29 cellular contexts compared by ENCODE assay signal in the genomic region with DNA sequence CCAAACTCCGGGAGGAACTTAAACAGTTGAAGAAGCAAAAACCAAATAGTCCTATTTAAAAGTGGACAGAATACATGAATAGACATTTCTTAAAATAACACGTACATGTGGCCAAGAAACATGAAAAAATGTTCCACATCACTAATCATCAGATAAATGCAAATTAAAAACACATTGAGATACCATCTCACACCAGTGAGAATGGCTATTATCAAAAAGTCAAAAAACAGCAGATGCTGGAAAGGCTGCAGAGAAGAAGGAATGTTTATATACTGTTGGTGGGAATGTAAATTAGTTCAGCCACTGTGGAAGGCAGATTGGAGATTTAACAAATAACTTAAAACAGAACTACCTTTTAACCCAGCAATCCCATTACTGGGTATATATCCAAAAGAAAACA.
"Had no signal": no experiment of that assay in that cellular context is flagged by ENCODE, and none has a peak within 500 bp of the region (broad histone marks: within the 10 kb centered on the region; RNA-seq: fewer than 3 reads in every experiment).

No MANE protein-coding gene starts in this region.

- H3K9ac ChIP-seq: neural progenitor cell, parathyroid adenoma had no signal

- H3K27ac Mint-ChIP-seq: natural killer cell; nephron; neural progenitor cell; progenitor cell of endocrine pancreas; stimulated activated effector memory CD8-positive, alpha-beta T cell treated with anti-CD3 and anti-CD28 coated beads, Interleukin-12 subunit alpha, Interleukin-12 subunit beta, amount 100 ng/mL, for 72 hours; stimulated activated naive B cell treated with anti-CD40 and anti-IgM and Interleukin-4, amounts not matched to agents 10 μg/mL and 1 μg/mL and 100 μg/mL, for 72 hours; stimulated activated naive CD8-positive, alpha-beta T cell treated with anti-CD3 and anti-CD28 coated beads, Interleukin-15, Interleukin-2, amounts not matched to agents 100 ng/mL and 50 ng/mL, for 24 hours; type B pancreatic cell had no signal

- H2AFZ ChIP-seq: neural progenitor cell, parathyroid adenoma had no signal

- ATAC-seq: natural killer cell; psoas muscle; right cardiac atrium; right lobe of liver; stimulated activated effector memory CD8-positive, alpha-beta T cell treated with anti-CD3 and anti-CD28 coated beads, Interleukin-12 subunit alpha, Interleukin-12 subunit beta, amount 100 ng/mL, for 72 hours; stimulated activated naive B cell treated with anti-CD40 and anti-IgM and Interleukin-4, amounts not matched to agents 10 μg/mL and 1 μg/mL and 100 μg/mL, for 72 hours; upper lobe of right lung had no signal

- H3K9me3 Mint-ChIP-seq: nephron, neural progenitor cell, type B pancreatic cell had no signal

- H3K27ac ChIP-seq: neural progenitor cell, ovary, parathyroid adenoma, psoas muscle, right lobe of liver, sigmoid colon, suprapubic skin, testis, tibial artery, transverse colon, upper lobe of right lung, uterus had no signal

- H3K4me1 Mint-ChIP-seq: natural killer cell; nephron; neural progenitor cell; stimulated activated effector memory CD8-positive, alpha-beta T cell treated with anti-CD3 and anti-CD28 coated beads, Interleukin-12 subunit alpha, Interleukin-12 subunit beta, amount 100 ng/mL, for 72 hours had no signal

- H3K4me2 ChIP-seq: neural progenitor cell had no signal

- H3K4me3 ChIP-seq: neural progenitor cell, ovary, psoas muscle, right lobe of liver, sigmoid colon, suprapubic skin, testis, tibial artery, transverse colon, upper lobe of right lung, uterus had no signal

- H3K27me3 ChIP-seq: neural progenitor cell, ovary, right lobe of liver, sigmoid colon, suprapubic skin, testis, tibial artery, transverse colon, upper lobe of right lung, uterus had no signal

- H3K9me3 ChIP-seq: ovary, psoas muscle, right lobe of liver, sigmoid colon, suprapubic skin, testis, tibial artery, transverse colon, upper lobe of right lung, uterus had no signal

- H3K36me3 ChIP-seq: neural progenitor cell, ovary, right lobe of liver, sigmoid colon, suprapubic skin, tibial artery, transverse colon, upper lobe of right lung, uterus had no signal

- DNase-seq: natural killer cell; occipital lobe; ovary; posterior cingulate gyrus; psoas muscle; right cardiac atrium; right lobe of liver; sigmoid colon; small intestine; stimulated activated CD4-positive, alpha-beta T cell treated with anti-CD3 and anti-CD28 coated beads, Interleukin-15, amount 100 ng/mL, for 24 hours; stimulated activated CD4-positive, alpha-beta T cell treated with anti-CD3 and anti-CD28 coated beads, Interleukin-2, amount 100 ng/mL, for 24 hours; stimulated activated CD4-positive, alpha-beta T cell treated with anti-CD3 and anti-CD28 coated beads, Interleukin-2, amount 100 ng/mL, for 48 hours; stimulated activated CD4-positive, alpha-beta T cell treated with anti-CD3 and anti-CD28 coated beads, Interleukin-4, amount 100 ng/mL, for 24 hours; stimulated activated naive B cell treated with anti-CD40 and anti-IgM and Interleukin-4, amounts not matched to agents 10 μg/mL and 1 μg/mL and 100 μg/mL, for 72 hours; stimulated activated naive CD4-positive, alpha-beta T cell treated with Interleukin-2 at 50 U/mL for 16 hours; substantia nigra; testis; tibial artery; transverse colon; uterus had no signal

- H3K4me1 ChIP-seq: neural progenitor cell, parathyroid adenoma, psoas muscle, right lobe of liver, sigmoid colon, suprapubic skin, testis, tibial artery, transverse colon, upper lobe of right lung, uterus had no signal

- H3K79me2 ChIP-seq: parathyroid adenoma had no signal

- H3K4me3 Mint-ChIP-seq: natural killer cell; nephron; neural progenitor cell; stimulated activated effector memory CD8-positive, alpha-beta T cell treated with anti-CD3 and anti-CD28 coated beads, Interleukin-12 subunit alpha, Interleukin-12 subunit beta, amount 100 ng/mL, for 72 hours; stimulated activated naive B cell treated with anti-CD40 and anti-IgM and Interleukin-4, amounts not matched to agents 10 μg/mL and 1 μg/mL and 100 μg/mL, for 72 hours; stimulated activated naive CD8-positive, alpha-beta T cell treated with anti-CD3 and anti-CD28 coated beads, Interleukin-15, Interleukin-2, amounts not matched to agents 100 ng/mL and 50 ng/mL, for 24 hours; type B pancreatic cell had no signal

- H3K27me3 Mint-ChIP-seq: progenitor cell of endocrine pancreas; stimulated activated naive B cell treated with anti-CD40 and anti-IgM and Interleukin-4, amounts not matched to agents 10 μg/mL and 1 μg/mL and 100 μg/mL, for 72 hours; stimulated activated naive CD8-positive, alpha-beta T cell treated with anti-CD3 and anti-CD28 coated beads, Interleukin-15, Interleukin-2, amounts not matched to agents 100 ng/mL and 50 ng/mL, for 24 hours; type B pancreatic cell had no signal
